Comparison of ENCODE assay signal across 1 cellular context in genomic region chr6:147154454-147154853, GRCh38.
TF ChIP-seq lines count a peak whose summit lies in the region.

No MANE protein-coding gene starts in this region.

TF ChIP-seq in K562, 482 proteins besides CTCF, POLR2A, EP300 and RAD21 (continued from another document):
- TF ChIP-seq ATF3 (IDR thresholded peaks at IDR 0.05) (peak; percentile 28; the same call in 1 of the 2 replicates), ATF3 (CRISPR knock-in tag; conservative IDR thresholded peaks at IDR 0.05) (no peak), ZNF551 (CRISPR knock-in tag; IDR thresholded peaks at IDR 0.05) (no peak), GTF2A2 (tag; IDR thresholded peaks at IDR 0.05) (no peak), ZNF76 (CRISPR knock-in tag; IDR thresholded peaks at IDR 0.05; ENCODE audit: borderline replicate concordance) (no peak), ZNF766 (CRISPR knock-in tag; conservative IDR thresholded peaks at IDR 0.05) (no peak), NRF1 (conservative IDR thresholded peaks at IDR 0.05 in 1 of 2, IDR thresholded peaks at IDR 0.05 in 1 of 2) (0 out of 4 replicates have a peak, but pooled peaks of 1 of the 2 experiments have one; percentile 7), THAP12 (CRISPR knock-in tag; IDR thresholded peaks at IDR 0.05) (no peak), CEBPG (CRISPR knock-in tag; IDR thresholded peaks at IDR 0.05) (no peak), CEBPG (tag; conservative IDR thresholded peaks at IDR 0.05 in 1 of 2, IDR thresholded peaks at IDR 0.05 in 1 of 2) (0 out of 4 replicates have a peak, but pooled peaks of 1 of the 2 experiments have one; percentile 61), NFRKB (IDR thresholded peaks at IDR 0.05; ENCODE audit: low read depth) (no peak), TFAM (CRISPR knock-in tag; conservative IDR thresholded peaks at IDR 0.05) (no peak), FOSL1 (tag; conservative IDR thresholded peaks at IDR 0.05) (0 out of 2 replicates have a peak, but pooled peaks have one; percentile 20), NR2C1 (IDR thresholded peaks at IDR 0.05) (no peak), NR2C1 (tag; IDR thresholded peaks at IDR 0.05) (no peak), ZBTB5 (IDR thresholded peaks at IDR 0.05) (no peak), CREM (IDR thresholded peaks at IDR 0.05; ENCODE audit: low read depth) (no peak), ZNF41 (CRISPR knock-in tag; conservative IDR thresholded peaks at IDR 0.05) (no peak)
TF ChIP-seq in K562: peak in this region for 6.
